Comparison of ENCODE assay signal across 27 cellular contexts in the genomic region with DNA sequence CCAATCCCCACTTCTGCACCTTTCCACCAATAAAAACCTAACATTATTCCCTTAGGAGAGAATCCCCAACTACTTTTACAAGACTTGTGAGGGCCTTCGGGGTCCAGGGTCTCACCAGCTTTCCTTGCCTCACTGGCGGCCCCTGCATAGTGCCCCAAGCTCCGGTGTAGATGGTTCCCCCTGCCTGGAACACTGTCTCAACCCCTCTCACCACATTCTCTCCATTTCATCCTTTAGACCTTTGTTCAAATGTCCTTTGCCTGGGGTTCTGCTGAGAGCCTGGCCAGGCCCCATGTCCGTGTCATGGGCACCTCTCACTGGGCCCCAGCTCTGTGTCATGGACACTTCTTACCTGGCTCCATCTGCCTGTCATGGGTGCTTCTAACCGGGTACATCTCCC.
"Had no signal": no experiment of that assay in that cellular context is flagged by ENCODE, and none has a peak within 500 bp of the region (broad histone marks: within the 10 kb centered on the region; RNA-seq: fewer than 3 reads in every experiment).

No MANE protein-coding gene starts in this region.

- H3K27ac ChIP-seq: neural progenitor cell, ovary, parathyroid adenoma, psoas muscle, right lobe of liver, sigmoid colon, stomach, thoracic aorta, thyroid gland, tibial nerve, upper lobe of left lung had no signal

- H3K27me3 ChIP-seq: neural progenitor cell, ovary, right lobe of liver, thyroid gland, tibial nerve, upper lobe of left lung had no signal

- H3K36me3 ChIP-seq: neural progenitor cell, ovary, right lobe of liver, sigmoid colon, stomach, thoracic aorta, thyroid gland, tibial nerve, upper lobe of left lung had no signal

- H3K4me1 ChIP-seq: parathyroid adenoma, psoas muscle, thyroid gland had no signal

- H3K4me3 ChIP-seq: neural progenitor cell, ovary, psoas muscle, right lobe of liver, sigmoid colon, stomach, thoracic aorta, thyroid gland, tibial nerve, upper lobe of left lung had no signal

- H3K9ac ChIP-seq: neural progenitor cell, parathyroid adenoma had no signal

- H3K4me3 Mint-ChIP-seq: natural killer cell; nephron; neural progenitor cell; stimulated activated effector memory CD8-positive, alpha-beta T cell treated with anti-CD3 and anti-CD28 coated beads, Interleukin-12 subunit alpha, Interleukin-12 subunit beta, amount 100 ng/mL, for 72 hours; stimulated activated naive B cell treated with anti-CD40 and anti-IgM and Interleukin-4, amounts not matched to agents 10 μg/mL and 1 μg/mL and 100 μg/mL, for 72 hours; stimulated activated naive CD8-positive, alpha-beta T cell treated with anti-CD3 and anti-CD28 coated beads, Interleukin-15, Interleukin-2, amounts not matched to agents 100 ng/mL and 50 ng/mL, for 24 hours had no signal

- DNase-seq: natural killer cell; occipital lobe; ovary; posterior cingulate gyrus; psoas muscle; right cardiac atrium; right lobe of liver; sigmoid colon; small intestine; stimulated activated CD4-positive, alpha-beta T cell treated with anti-CD3 and anti-CD28 coated beads, Interleukin-15, amount 100 ng/mL, for 24 hours; stimulated activated CD4-positive, alpha-beta T cell treated with anti-CD3 and anti-CD28 coated beads, Interleukin-2, amount 100 ng/mL, for 24 hours; stimulated activated CD4-positive, alpha-beta T cell treated with anti-CD3 and anti-CD28 coated beads, Interleukin-2, amount 100 ng/mL, for 48 hours; stimulated activated CD4-positive, alpha-beta T cell treated with anti-CD3 and anti-CD28 coated beads, Interleukin-4, amount 100 ng/mL, for 24 hours; stimulated activated naive B cell treated with anti-CD40 and anti-IgM and Interleukin-4, amounts not matched to agents 10 μg/mL and 1 μg/mL and 100 μg/mL, for 72 hours; stimulated activated naive CD4-positive, alpha-beta T cell treated with Interleukin-2 at 50 U/mL for 16 hours; stomach; trophoblast cell; upper lobe of left lung had no signal

- H3K4me1 Mint-ChIP-seq: nephron had no signal

- H3K36me3 Mint-ChIP-seq: neural progenitor cell; stimulated activated effector memory CD8-positive, alpha-beta T cell treated with anti-CD3 and anti-CD28 coated beads, Interleukin-12 subunit alpha, Interleukin-12 subunit beta, amount 100 ng/mL, for 72 hours; stimulated activated naive B cell treated with anti-CD40 and anti-IgM and Interleukin-4, amounts not matched to agents 10 μg/mL and 1 μg/mL and 100 μg/mL, for 72 hours had no signal

- ATAC-seq: natural killer cell; psoas muscle; right cardiac atrium; right lobe of liver; stimulated activated effector memory CD8-positive, alpha-beta T cell treated with anti-CD3 and anti-CD28 coated beads, Interleukin-12 subunit alpha, Interleukin-12 subunit beta, amount 100 ng/mL, for 72 hours; stimulated activated naive B cell treated with anti-CD40 and anti-IgM and Interleukin-4, amounts not matched to agents 10 μg/mL and 1 μg/mL and 100 μg/mL, for 72 hours had no signal

- H3K9me3 ChIP-seq: ovary, psoas muscle, right lobe of liver, thoracic aorta, thyroid gland, upper lobe of left lung had no signal

- H3K27ac Mint-ChIP-seq: natural killer cell; nephron; neural progenitor cell; progenitor cell of endocrine pancreas; stimulated activated effector memory CD8-positive, alpha-beta T cell treated with anti-CD3 and anti-CD28 coated beads, Interleukin-12 subunit alpha, Interleukin-12 subunit beta, amount 100 ng/mL, for 72 hours; stimulated activated naive B cell treated with anti-CD40 and anti-IgM and Interleukin-4, amounts not matched to agents 10 μg/mL and 1 μg/mL and 100 μg/mL, for 72 hours; stimulated activated naive CD8-positive, alpha-beta T cell treated with anti-CD3 and anti-CD28 coated beads, Interleukin-15, Interleukin-2, amounts not matched to agents 100 ng/mL and 50 ng/mL, for 24 hours had no signal

- H3K9me3 Mint-ChIP-seq: natural killer cell had no signal
